In genomic region chr14:81927069-81927468, GRCh38 we compare ENCODE assay signal across 13 cellular contexts.
DNase-seq lines count a peak whose midpoint lies in the region; ATAC-seq, FAIRE-seq and TF ChIP-seq lines count a peak whose summit lies in the region.
"Had no signal": no experiment of that assay in that cellular context is flagged by ENCODE, and none has a peak within 500 bp of the region (broad histone marks: within the 10 kb centered on the region; RNA-seq: fewer than 3 reads in every experiment).

No MANE protein-coding gene starts in this region.

- no peak overlapping the region for H3K9ac ChIP-seq in HepG2 (ENCODE audit: insufficient read depth, low read depth, low read length)

- TF ChIP-seq CTCF in RWPE2 (IDR thresholded peaks at IDR 0.05; ENCODE audit: poor library complexity, severe bottlenecking) (peak; percentile 15), HepG2 (CRISPR knock-in tag; IDR thresholded peaks at IDR 0.05) (no peak)

- no peak overlapping the region for H3K4me2 ChIP-seq in HepG2 (ENCODE audit: low read depth, low read length)

- FAIRE-seq in HepG2 (lab: Jason Lieb, UNC): no peak
- FAIRE-seq: HTR-8/SVneo had no signal

- POLR2A ChIA-PET in HepG2 (lab: Yijun Ruan, JAX): no interaction called here

- H3K27ac ChIP-seq in RWPE2 (ENCODE audit: poor library complexity, severe bottlenecking): no peak overlapping the region
- H3K27ac ChIP-seq in HepG2 (ENCODE audit: extremely low read length, insufficient read depth, low read length): no peak overlapping the region

- DNase-seq in D341Med (ENCODE audit: low spot score): peak; percentile 21
- DNase-seq in Jurkat, Clone E6-1 (ENCODE audit: low read depth, low spot score): peak; percentile 7
- DNase-seq in RWPE2 (ENCODE audit: low spot score): no peak
- DNase-seq in HepG2 (ENCODE audit: low spot score): no peak
- no peak for DNase-seq in mucosa of gallbladder (ENCODE audit: low spot score)
- DNase-seq in NCI-H510A (lab: John Stamatoyannopoulos, UW): no peak
- DNase-seq in epidermal melanocyte (ENCODE audit: insufficient read length, low spot score): no peak
- DNase-seq: activated B cell treated with CpG ODN at 0.5 μM for 24 hours; CD4-positive, alpha-beta T cell; NCI-H2081 had no signal

- no peak for TF ChIP-seq POLR2A in HepG2 (IDR thresholded peaks at IDR 0.05; ENCODE audit: insufficient read depth in 1 of 2, low read depth in 2 of 2, low read length in 2 of 2)

- H3K4me1 ChIP-seq in RWPE2 (ENCODE audit: insufficient read depth, poor library complexity, severe bottlenecking): no peaks in the 10 kb centered on the region
- H3K4me1 ChIP-seq in HepG2 (ENCODE audit: insufficient read depth, low read length): no peaks in the 10 kb centered on the region

- no peaks in the 10 kb centered on the region for H3K36me3 ChIP-seq in RWPE2 (ENCODE audit: low read depth)
- no peaks in the 10 kb centered on the region for H3K36me3 ChIP-seq in HepG2 (replicated peaks in 1 of 2; ENCODE audit: control insufficient read depth in 1 of 2, insufficient read depth in 2 of 2, low read length in 2 of 2)

- no peak for ATAC-seq in RWPE2 (ENCODE audit: low read depth)
- no peak for ATAC-seq in HepG2
- ATAC-seq in HG02981 (IDR thresholded peaks at IDR 0.05; ENCODE audit: unreplicated experiment): no peak
- ATAC-seq: Right ventricle myocardium inferior had no signal

- H3K79me2 ChIP-seq in HepG2 (ENCODE audit: insufficient read depth, low read length): no peaks in the 10 kb centered on the region

- WGBS in HepG2 (ENCODE audit: low lambda C conversion rate): 0% methylated on average over 1 of the region's 1 CpG

- H2AFZ ChIP-seq in HepG2 (ENCODE audit: low read length): no peak overlapping the region

- H3K9me3 ChIP-seq in RWPE2 (ENCODE audit: severe bottlenecking) (no peaks in the 10 kb centered on the region), HepG2 (ENCODE audit: low read length) (peaks cover 62% of the 10 kb centered on the region)

- intact Hi-C loops in HepG2 (cut with micrococcal nuclease; ENCODE audit: unreplicated experiment): no loop called here

- CTCF ChIA-PET in HepG2 (lab: Yijun Ruan, JAX; ENCODE audit: low intra/inter-chr PET ratio, low total read pairs): no interaction called here

- no peak for TF ChIP-seq RAD21 in HepG2 (CRISPR knock-in tag; IDR thresholded peaks at IDR 0.05)

- in situ Hi-C loops in HepG2 (cut with HindIII; ENCODE audit: extremely low pct_ligation_motif_present, low pct_unique_long_range_greater_than_20kb): no loop called here

- no peak overlapping the region for H3K4me3 ChIP-seq in Jurkat, Clone E6-1 (ENCODE audit: low read length)
- no peak overlapping the region for H3K4me3 ChIP-seq in RWPE2 (ENCODE audit: severe bottlenecking)
- no peak overlapping the region for H3K4me3 ChIP-seq in HepG2 (replicated peaks in 1 of 3; ENCODE audit: insufficient read depth in 1 of 3, low read depth in 2 of 3, low read length in 3 of 3)

- peaks cover 5% of the 10 kb centered on the region for H3K27me3 ChIP-seq in RWPE2 (ENCODE audit: insufficient read depth, poor library complexity, severe bottlenecking)
- no peaks in the 10 kb centered on the region for H3K27me3 ChIP-seq in HepG2 (ENCODE audit: control insufficient read depth in 1 of 2, insufficient read depth in 2 of 2, low read length in 2 of 2)

- TF ChIP-seq EP300 in HepG2 (IDR thresholded peaks at IDR 0.05; ENCODE audit: low read depth in 2 of 2, low read length in 2 of 2) (no peak), HepG2 (CRISPR knock-in tag; IDR thresholded peaks at IDR 0.05; ENCODE audit: borderline replicate concordance) (no peak)

- no TSS peak for BruUV-seq in HepG2 (replicated peaks; lab: Mats Ljungman, UMichigan)

- no peaks in the 10 kb centered on the region for H4K20me1 ChIP-seq in HepG2 (ENCODE audit: insufficient read depth, low read length)

TF ChIP-seq in HepG2, 621 proteins besides CTCF, POLR2A, EP300 and RAD21:
- TF ChIP-seq STAG1 (CRISPR knock-in tag; IDR thresholded peaks at IDR 0.05): peak; percentile 30; the same call in 1 of the 2 replicates
- TF ChIP-seq, protein P1, sequence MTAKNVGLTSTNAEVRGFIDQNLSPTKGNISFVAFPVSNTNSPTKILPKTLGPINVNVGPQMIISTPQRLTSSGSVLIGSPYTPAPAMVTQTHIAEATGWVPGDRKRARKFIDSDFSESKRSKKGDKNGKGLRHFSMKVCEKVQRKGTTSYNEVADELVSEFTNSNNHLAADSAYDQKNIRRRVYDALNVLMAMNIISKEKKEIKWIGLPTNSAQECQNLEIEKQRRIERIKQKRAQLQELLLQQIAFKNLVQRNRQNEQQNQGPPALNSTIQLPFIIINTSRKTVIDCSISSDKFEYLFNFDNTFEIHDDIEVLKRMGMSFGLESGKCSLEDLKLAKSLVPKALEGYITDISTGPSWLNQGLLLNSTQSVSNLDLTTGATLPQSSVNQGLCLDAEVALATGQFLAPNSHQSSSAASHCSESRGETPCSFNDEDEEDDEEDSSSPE (CRISPR knock-in tag; IDR thresholded peaks at IDR 0.05): no peak
TF ChIP-seq in HepG2: peak in this region for 1.

Comparison
In these comparisons a context has a peak if more than half of its experiments do, and no peak if none do; other contexts are left out.
1. DNase-seq: peak in D341Med (single experiment) and Jurkat, Clone E6-1 (single experiment); none in RWPE2 (single experiment), HepG2 (single experiment), mucosa of gallbladder (single experiment), NCI-H510A (single experiment) and epidermal melanocyte (single experiment).